Comparison of ENCODE assay signal across 20 cellular contexts in the genomic region with DNA sequence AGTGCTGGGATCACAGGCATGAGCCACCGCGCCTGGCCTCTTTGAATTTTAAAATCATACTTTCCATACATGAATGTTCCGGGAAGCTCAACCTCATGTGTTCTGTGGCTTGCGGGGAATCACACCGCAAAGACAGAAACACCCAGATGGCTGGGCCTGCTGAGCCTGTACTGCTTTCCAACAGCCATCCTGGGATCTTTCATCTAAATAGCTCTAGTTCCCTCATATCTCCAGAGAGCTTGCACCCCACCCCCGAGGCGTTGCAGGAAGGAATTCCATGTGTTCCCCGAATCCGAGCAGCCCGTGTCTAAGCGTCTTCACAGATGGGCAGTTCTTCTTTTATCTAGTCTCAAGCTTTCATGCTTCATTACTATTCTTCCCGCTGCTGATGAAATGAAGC.
"Had no signal": no experiment of that assay in that cellular context is flagged by ENCODE, and none has a peak within 500 bp of the region (broad histone marks: within the 10 kb centered on the region; RNA-seq: fewer than 3 reads in every experiment).

No MANE protein-coding gene starts in this region.

- DNase-seq: KBM-7, NCI-H1092 treated with DMSO at 0.1 percent for 48 hours, NCI-H1436, NCI-H187, NCI-H2029, NCI-H2081 treated with DMSO at 0.1 percent for 48 hours, NCI-H2171, NCI-H226, NCI-H446, NCI-H510A, NCI-H524 treated with DMSO at 0.1 percent for 48 hours, NCI-H69, NCI-H774, PC-3, SHP77, SK-N-SH, SW 1271, T-cell had no signal

- H3K27ac Mint-ChIP-seq: T-cell had no signal

- ATAC-seq: Panc1, PC-3, T-cell had no signal

- H3K36me3 Mint-ChIP-seq: T-cell had no signal

- H3K9me3 ChIP-seq: SK-N-SH had no signal

- H3K9me3 Mint-ChIP-seq: T-cell had no signal

- H3K9me2 ChIP-seq: SK-N-SH had no signal

- H3K9ac ChIP-seq: SK-N-SH had no signal

- H3K27ac ChIP-seq: RWPE1 had no signal

- H3K4me2 ChIP-seq: SK-N-SH had no signal

- H3K4me3 Mint-ChIP-seq: T-cell had no signal
